9 cellular contexts compared by ENCODE assay signal in the genomic region with DNA sequence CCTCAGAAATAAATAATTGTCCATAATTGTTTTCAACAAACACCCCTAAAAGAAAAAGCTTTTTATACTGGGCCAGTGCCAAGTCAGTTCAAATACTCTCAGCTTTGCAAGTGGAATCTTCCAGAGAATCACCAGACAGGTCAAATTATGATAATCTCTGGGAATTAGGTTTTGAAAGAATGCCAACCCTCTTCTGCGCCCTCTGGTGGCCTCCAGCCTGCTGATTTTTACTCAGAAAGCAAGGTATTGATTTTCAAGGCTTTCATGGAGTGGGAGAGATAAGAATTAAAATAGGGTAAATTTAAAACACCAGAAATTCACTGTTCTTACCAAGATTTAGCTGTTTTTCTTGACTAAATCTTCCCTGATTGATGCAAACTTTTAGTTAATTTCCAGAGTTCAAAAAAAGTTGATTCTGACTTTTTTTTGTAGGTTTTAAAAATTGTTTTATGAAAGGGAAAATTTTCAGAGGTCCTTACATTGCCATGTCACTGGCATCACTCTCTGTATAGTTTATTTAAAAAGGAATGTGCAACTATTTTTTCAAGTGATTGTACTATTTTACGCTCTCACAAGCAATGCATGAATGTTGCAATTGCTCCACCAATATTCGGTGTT.
DNase-seq lines count a peak whose midpoint lies in the region; ATAC-seq, FAIRE-seq and TF ChIP-seq lines count a peak whose summit lies in the region.
"Had no signal": no experiment of that assay in that cellular context is flagged by ENCODE, and none has a peak within 500 bp of the region (broad histone marks: within the 10 kb centered on the region; RNA-seq: fewer than 3 reads in every experiment).

No MANE protein-coding gene starts in this region.

- H3K4me3 ChIP-seq in astrocyte of the spinal cord (ENCODE audit: low read depth, low read length) (no peak overlapping the region), retinal pigment epithelial cell (ENCODE audit: low read length) (no peak overlapping the region)

- DNase-seq in activated CD4-positive, alpha-beta T cell treated with anti-CD3 and anti-CD28 coated beads, Interleukin-2, amount 10 ng/mL, durations not matched to agents 24 days and 14 days, result peak; percentile 74
- DNase-seq in activated CD4-positive, alpha-beta T cell treated with anti-CD3 and anti-CD28 coated beads, Interleukin-2, amount 50 U/mL, for 4 hours, result no peak
- DNase-seq in LoVo (ENCODE audit: low spot score) (peak; percentile 34), astrocyte of the spinal cord (ENCODE audit: low read depth, low spot score) (peak; percentile 21), retinal pigment epithelial cell (ENCODE audit: low read depth) (no peak), GM12891 (ENCODE audit: insufficient read length, low spot score) (no peak)

- no peak for FAIRE-seq in GM12891 (lab: Jason Lieb, UNC)

- peaks cover 14% of the 10 kb centered on the region for H3K9me3 Mint-ChIP-seq in activated CD4-positive, alpha-beta T cell treated with anti-CD3 and anti-CD28 coated beads, Interleukin-2, amount 10 ng/mL, durations not matched to agents 24 days and 14 days

- TF ChIP-seq CTCF in astrocyte of the spinal cord (IDR thresholded peaks at IDR 0.05; ENCODE audit: low read depth, low read length), result peak; percentile 59
- peak; percentile 60 for TF ChIP-seq CTCF in retinal pigment epithelial cell (conservative IDR thresholded peaks at IDR 0.05; ENCODE audit: low read depth, low read length)

- no peak for TF ChIP-seq POLR2A in GM12891 (IDR thresholded peaks at IDR 0.05; ENCODE audit: low read depth, low read length)

- in situ Hi-C loops in astrocyte of the spinal cord (cut with HindIII; ENCODE audit: low sequenced_read_pairs), result no loop called here

- H3K4me1 Mint-ChIP-seq in activated CD4-positive, alpha-beta T cell treated with anti-CD3 and anti-CD28 coated beads, Interleukin-2, amount 10 ng/mL, durations not matched to agents 24 days and 14 days, result no peaks in the 10 kb centered on the region
- H3K4me1 Mint-ChIP-seq: naive thymus-derived CD4-positive, alpha-beta T cell had no signal

- no peaks in the 10 kb centered on the region for H3K36me3 Mint-ChIP-seq in activated CD4-positive, alpha-beta T cell treated with anti-CD3 and anti-CD28 coated beads, Interleukin-2, amount 10 ng/mL, durations not matched to agents 24 days and 14 days (ENCODE audit: low read depth)

- intact Hi-C loops in activated CD4-positive, alpha-beta T cell treated with anti-CD3 and anti-CD28 coated beads, Interleukin-2, amount 10 ng/mL, durations not matched to agents 24 days and 14 days (cut with micrococcal nuclease), result loop anchor here (5.0 kb wide), 1 partner anchor 460 kb away; no protein-coding TSS in a partner anchor

- no peak overlapping the region for H3K27ac Mint-ChIP-seq in activated CD4-positive, alpha-beta T cell treated with anti-CD3 and anti-CD28 coated beads, Interleukin-2, amount 10 ng/mL, durations not matched to agents 24 days and 14 days
- H3K27ac Mint-ChIP-seq: naive thymus-derived CD4-positive, alpha-beta T cell had no signal

- no peak overlapping the region for H3K4me3 Mint-ChIP-seq in activated CD4-positive, alpha-beta T cell treated with anti-CD3 and anti-CD28 coated beads, Interleukin-2, amount 10 ng/mL, durations not matched to agents 24 days and 14 days
- H3K4me3 Mint-ChIP-seq: naive thymus-derived CD4-positive, alpha-beta T cell had no signal

- H3K27me3 Mint-ChIP-seq in activated CD4-positive, alpha-beta T cell treated with anti-CD3 and anti-CD28 coated beads, Interleukin-2, amount 10 ng/mL, durations not matched to agents 24 days and 14 days, result peaks cover 13% of the 10 kb centered on the region

- ATAC-seq in GM18502 (IDR thresholded peaks at IDR 0.05; ENCODE audit: poor library complexity, unreplicated experiment) (no peak), HG02763 (IDR thresholded peaks at IDR 0.05; ENCODE audit: unreplicated experiment) (no peak)
- ATAC-seq: naive thymus-derived CD4-positive, alpha-beta T cell had no signal

TF ChIP-seq in GM12891, 5 proteins besides CTCF, POLR2A, EP300 and RAD21:
- TF ChIP-seq SPI1 (IDR thresholded peaks at IDR 0.05; ENCODE audit: low read depth, low read length), result no peak
- no peak for TF ChIP-seq POLR2AphosphoS5 (IDR thresholded peaks at IDR 0.05; ENCODE audit: low read depth, low read length)
- no peak for TF ChIP-seq TAF1 (IDR thresholded peaks at IDR 0.05; ENCODE audit: low read depth, low read length)
- TF ChIP-seq POU2F2 (IDR thresholded peaks at IDR 0.05; ENCODE audit: low read depth, low read length), result no peak
- no peak for TF ChIP-seq PAX5 (IDR thresholded peaks at IDR 0.05; ENCODE audit: insufficient read depth, low read length, severe bottlenecking)

Comparison
In these comparisons a context has a peak if more than half of its experiments do, and no peak if none do; other contexts are left out.
1. DNase-seq: peak in activated CD4-positive, alpha-beta T cell treated with anti-CD3 and anti-CD28 coated beads, Interleukin-2, amount 10 ng/mL, durations not matched to agents 24 days and 14 days (single experiment), LoVo (single experiment) and astrocyte of the spinal cord (single experiment); none in activated CD4-positive, alpha-beta T cell treated with anti-CD3 and anti-CD28 coated beads, Interleukin-2, amount 50 U/mL, for 4 hours (0 of 2), retinal pigment epithelial cell (single experiment) and GM12891 (single experiment).